In the genomic region with DNA sequence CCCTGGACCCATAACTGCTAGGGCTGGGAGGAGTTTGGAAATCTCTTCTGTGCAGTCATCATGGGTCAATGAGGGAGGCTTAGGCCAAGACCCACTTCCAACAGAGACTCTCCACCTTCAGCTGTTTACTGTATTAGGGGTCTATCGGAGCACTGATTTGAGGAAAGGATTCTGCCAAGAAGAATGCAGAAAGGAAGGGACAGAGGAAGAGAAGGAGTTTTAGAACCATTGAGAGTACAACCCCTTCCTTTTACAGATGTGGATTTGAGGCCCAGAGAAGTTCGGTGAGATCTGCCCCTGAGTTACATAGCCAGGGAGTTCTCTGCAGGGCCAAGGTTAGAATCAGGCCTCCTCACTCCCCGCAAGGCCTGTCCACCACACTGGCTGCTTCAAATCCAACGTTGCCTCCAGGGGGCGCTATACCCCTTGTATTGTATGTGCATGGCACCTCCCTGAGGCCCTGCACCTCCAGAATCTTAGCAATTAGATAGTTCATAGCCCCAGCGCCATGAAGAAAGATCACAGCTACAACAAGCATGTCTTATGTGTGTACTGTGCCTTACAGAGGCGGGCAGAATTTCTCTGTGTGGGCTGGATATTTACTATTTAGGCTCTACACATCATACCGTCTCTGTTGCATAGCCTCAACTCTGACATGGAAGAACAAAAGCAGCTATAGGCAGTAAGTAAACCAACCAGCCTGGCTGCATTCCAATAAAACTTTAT, we compare ENCODE assay signal across 8 cellular contexts.
DNase-seq lines count a peak whose midpoint lies in the region; ATAC-seq and TF ChIP-seq lines count a peak whose summit lies in the region.

No MANE protein-coding gene starts in this region.

- H2AFZ ChIP-seq in Karpas-422 (ENCODE audit: low read length), result peak overlapping the region; percentile 76

- no peaks in the 10 kb centered on the region for H3K9me2 ChIP-seq in Karpas-422 (replicated peaks; ENCODE audit: insufficient read depth, low read length)

- no peaks in the 10 kb centered on the region for H3K36me3 Mint-ChIP-seq in activated naive CD4-positive, alpha-beta T cell treated with anti-CD3 and anti-CD28 coated beads, Interleukin-2, amount 50 U/mL, for 72 hours

- no peak overlapping the region for H3K9ac ChIP-seq in Karpas-422 (ENCODE audit: low read length)

- peak; percentile 81 to 91 (median 82) for TF ChIP-seq CTCF in heart left ventricle (IDR thresholded peaks at IDR 0.05)

- intact Hi-C loops in heart left ventricle (cut with DNase I), result loop anchor here (1.0 to 10.0 kb wide), 11 partner anchors 59 to 679 kb away; no protein-coding TSS in a partner anchor

- no peaks in the 10 kb centered on the region for H3K9me3 Mint-ChIP-seq in activated naive CD4-positive, alpha-beta T cell treated with anti-CD3 and anti-CD28 coated beads, Interleukin-2, amount 50 U/mL, for 72 hours

- H3K79me2 ChIP-seq in Karpas-422 (ENCODE audit: low read length), result no peaks in the 10 kb centered on the region

- H3K27me3 ChIP-seq in Karpas-422 (ENCODE audit: low read length) (no peaks in the 10 kb centered on the region), heart left ventricle (no peaks in the 10 kb centered on the region)

- no peak for TF ChIP-seq POLR2A in heart left ventricle (IDR thresholded peaks at IDR 0.05)

- H3K4me1 ChIP-seq in Karpas-422 (ENCODE audit: low read length) (no peaks in the 10 kb centered on the region), heart left ventricle (peaks cover 0 to 6% (median 3%) of the 10 kb centered on the region in 12 donors)

- DNase-seq in GM04503 (ENCODE audit: low read depth), result peak; percentile 48
- peak; percentile 95 for DNase-seq in Karpas-422
- peak; percentile 61 for DNase-seq in SK-N-DZ (ENCODE audit: low spot score)
- DNase-seq in activated naive CD4-positive, alpha-beta T cell treated with anti-CD3 and anti-CD28 coated beads, Interleukin-2, amount 50 U/mL, for 72 hours (ENCODE audit: low spot score in 2 of 2), result peak; percentile 65 to 87
- DNase-seq in heart left ventricle, result peak; percentile 91 to 96 (median 95)
- DNase-seq in retina, result peak; percentile 76

- 28 to 36% (median 35%) methylated on average over 8 of the region's 8 CpGs for WGBS in heart left ventricle, 4 donors

- H3K4me3 ChIP-seq in Karpas-422 (ENCODE audit: low read length) (no peak overlapping the region), heart left ventricle (no peak overlapping the region)

- H3K4me2 ChIP-seq in Karpas-422 (ENCODE audit: low read depth, low read length, poor library complexity, severe bottlenecking), result no peak overlapping the region

- H3K36me3 ChIP-seq in Karpas-422 (ENCODE audit: insufficient read depth, low read length), result no peaks in the 10 kb centered on the region
- H3K36me3 ChIP-seq in heart left ventricle, result no peaks in the 10 kb centered on the region

- no peaks in the 10 kb centered on the region for H4K20me1 ChIP-seq in Karpas-422 (ENCODE audit: insufficient read depth, low read depth, low read length)

- H3K9me3 ChIP-seq in Karpas-422 (ENCODE audit: low read length) (no peaks in the 10 kb centered on the region), heart left ventricle (peaks cover 0 to 6% (median 0%) of the 10 kb centered on the region in 12 donors)

- no peak overlapping the region for H3K27ac ChIP-seq in Karpas-422 (ENCODE audit: low read length)
- peak overlapping the region in 3 of 12 donors; percentile 13 to 51 (median 14) for H3K27ac ChIP-seq in heart left ventricle

- ATAC-seq in GM21825 (IDR thresholded peaks at IDR 0.05; ENCODE audit: unreplicated experiment) (peak; percentile 78), heart left ventricle (peak; percentile 95 to 99 (median 98)), HG03196 (IDR thresholded peaks at IDR 0.05; ENCODE audit: unreplicated experiment) (no peak)
- peak; percentile 73 to 94 for ATAC-seq in activated naive CD4-positive, alpha-beta T cell treated with anti-CD3 and anti-CD28 coated beads, Interleukin-2, amount 50 U/mL, for 72 hours

- H3K27ac Mint-ChIP-seq in activated naive CD4-positive, alpha-beta T cell treated with anti-CD3 and anti-CD28 coated beads, Interleukin-2, amount 50 U/mL, for 72 hours, result no peak overlapping the region
